ENCODE assay signal across 1 cellular context in the genomic region with DNA sequence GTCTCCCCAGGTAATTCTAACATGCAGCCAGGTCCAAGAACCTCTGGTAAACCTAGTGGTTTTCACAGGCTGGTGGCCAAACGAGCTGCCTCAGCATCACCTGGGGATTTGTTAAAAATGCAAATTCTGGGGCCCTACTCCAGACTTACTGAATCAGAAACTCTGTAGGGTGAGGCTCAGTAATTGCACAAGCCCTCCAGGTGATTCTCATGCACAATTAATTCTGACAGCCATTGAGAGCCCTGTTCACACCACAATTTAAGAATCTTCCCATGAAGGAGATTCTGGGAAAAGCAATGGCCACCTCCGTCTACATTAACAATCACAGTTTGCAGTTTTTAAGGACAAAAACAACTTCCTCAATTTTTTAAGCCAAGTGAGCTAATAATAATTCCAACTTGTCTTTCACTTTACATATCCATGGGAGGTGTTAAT.
A peak's percentile ranks its signal among the peaks of the same experiment; 100 is the strongest.
TF ChIP-seq lines count a peak whose summit lies in the region.

No MANE protein-coding gene starts in this region.

TF ChIP-seq in GM12878, 131 proteins besides CTCF, POLR2A, EP300 and RAD21 (continued from another document):
- TF ChIP-seq, protein P1, sequence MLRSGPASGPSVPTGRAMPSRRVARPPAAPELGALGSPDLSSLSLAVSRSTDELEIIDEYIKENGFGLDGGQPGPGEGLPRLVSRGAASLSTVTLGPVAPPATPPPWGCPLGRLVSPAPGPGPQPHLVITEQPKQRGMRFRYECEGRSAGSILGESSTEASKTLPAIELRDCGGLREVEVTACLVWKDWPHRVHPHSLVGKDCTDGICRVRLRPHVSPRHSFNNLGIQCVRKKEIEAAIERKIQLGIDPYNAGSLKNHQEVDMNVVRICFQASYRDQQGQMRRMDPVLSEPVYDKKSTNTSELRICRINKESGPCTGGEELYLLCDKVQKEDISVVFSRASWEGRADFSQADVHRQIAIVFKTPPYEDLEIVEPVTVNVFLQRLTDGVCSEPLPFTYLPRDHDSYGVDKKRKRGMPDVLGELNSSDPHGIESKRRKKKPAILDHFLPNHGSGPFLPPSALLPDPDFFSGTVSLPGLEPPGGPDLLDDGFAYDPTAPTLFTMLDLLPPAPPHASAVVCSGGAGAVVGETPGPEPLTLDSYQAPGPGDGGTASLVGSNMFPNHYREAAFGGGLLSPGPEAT (IDR thresholded peaks at IDR 0.05; ENCODE audit: low read depth), result peak; percentile 75
- TF ChIP-seq GATAD2B (conservative IDR thresholded peaks at IDR 0.05; ENCODE audit: low read depth) (peak; percentile 38; the same call in 1 of the 2 replicates), RUNX3 (IDR thresholded peaks at IDR 0.05; ENCODE audit: low read length) (peak; percentile 55), MTA2 (IDR thresholded peaks at IDR 0.05; ENCODE audit: low read depth) (peak; percentile 89), STAT1 (conservative IDR thresholded peaks at IDR 0.05) (no peak), SIX5 (IDR thresholded peaks at IDR 0.05; ENCODE audit: low read depth, low read length, severe bottlenecking) (no peak), BHLHE40 (IDR thresholded peaks at IDR 0.05; ENCODE audit: borderline replicate concordance in 1 of 2, low read depth in 2 of 2, low read length in 1 of 2) (peak; percentile 2 to 22; a peak in 1 of 4 replicates), POU2F2 (IDR thresholded peaks at IDR 0.05; ENCODE audit: borderline replicate concordance, low read depth, low read length) (peak; percentile 94; the same call in 2 of the 3 replicates), IKZF2 (IDR thresholded peaks at IDR 0.05) (peak; percentile 48 to 74; a peak in 2 of 4 replicates)
